Comparison of ENCODE assay signal across 11 cellular contexts in the genomic region with DNA sequence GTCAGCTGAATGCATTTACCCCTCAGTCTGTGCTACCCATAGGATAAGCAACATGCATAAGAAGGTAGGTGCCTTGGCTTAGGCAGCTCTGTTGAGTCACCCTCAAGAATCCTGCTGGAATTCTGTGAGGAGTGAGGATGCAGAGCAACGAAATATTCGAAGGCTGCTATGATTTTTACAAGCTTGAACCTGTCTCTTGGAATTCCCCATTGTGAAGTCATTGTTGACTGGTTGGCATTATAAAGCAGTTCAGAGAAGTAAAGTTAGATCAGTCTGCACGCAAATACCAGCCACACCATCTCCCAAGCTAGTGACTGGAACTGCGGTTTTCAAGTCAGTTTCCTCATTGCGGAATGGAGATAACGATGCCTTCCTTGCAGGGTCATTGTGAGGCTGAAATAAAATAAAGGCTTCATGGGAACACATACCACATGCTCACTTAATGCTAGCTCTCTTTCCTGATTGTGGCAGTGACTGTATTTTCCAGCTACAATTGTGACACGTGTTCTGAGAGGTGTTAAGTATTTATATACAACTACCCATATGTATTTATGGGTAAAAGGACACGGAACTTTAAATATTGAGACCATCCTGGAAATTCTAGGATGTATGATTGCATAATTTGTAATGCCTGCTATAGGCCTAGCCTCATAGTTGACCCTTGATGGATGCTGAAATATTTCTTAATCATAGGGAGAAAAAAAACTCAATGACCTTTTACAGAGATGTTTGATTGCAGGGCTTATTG.
DNase-seq lines count a peak whose midpoint lies in the region; ATAC-seq, FAIRE-seq and TF ChIP-seq lines count a peak whose summit lies in the region.
"Had no signal": no experiment of that assay in that cellular context is flagged by ENCODE, and none has a peak within 500 bp of the region (broad histone marks: within the 10 kb centered on the region; RNA-seq: fewer than 3 reads in every experiment).

No MANE protein-coding gene starts in this region.

- ATAC-seq in GM18907 (IDR thresholded peaks at IDR 0.05; ENCODE audit: unreplicated experiment) (peak; percentile 38), K562 (no peak; the same call in 2 of the 3 replicates)

- H3K4me3 ChIP-seq in K562 (no peak overlapping the region), rectal smooth muscle tissue (ENCODE audit: low read length) (no peak overlapping the region)
- H3K4me3 ChIP-seq: cardiac muscle cell, Peyer's patch had no signal

- no peaks in the 10 kb centered on the region; the same call in 2 of the 3 replicates for H3K79me2 ChIP-seq in K562 (ENCODE audit: control insufficient read depth, insufficient read depth, low read length)

- CTCF ChIA-PET in K562 (lab: Yijun Ruan, JAX; ENCODE audit: low intra/inter-chr PET ratio), result no interaction called here

- H3K36me3 ChIP-seq in K562 (ENCODE audit: control insufficient read depth, insufficient read depth, low read length) (no peaks in the 10 kb centered on the region), rectal smooth muscle tissue (ENCODE audit: control insufficient read depth, insufficient read depth, low read length) (no peaks in the 10 kb centered on the region)
- H3K36me3 ChIP-seq: cardiac muscle cell, Peyer's patch had no signal

- peak; percentile 48 for DNase-seq in LHCN-M2 (ENCODE audit: low read depth)
- peak in 2 of 4 experiments; percentile 5 to 36 for DNase-seq in K562 (ENCODE audit: extremely low read depth in 1 of 4, low spot score in 3 of 4)
- DNase-seq in NCI-H524 treated with DMSO at 0.1 percent for 48 hours (lab: John Stamatoyannopoulos, UW), result no peak
- no peak for DNase-seq in activated CD4-positive, alpha-beta T cell treated with anti-CD3 and anti-CD28 coated beads, Interleukin-2, amount 50 U/mL, for 1 hour
- no peak for DNase-seq in caudate nucleus (lab: John Stamatoyannopoulos, UW)
- no peak for DNase-seq in stimulated activated CD4-positive, alpha-beta T cell treated with anti-CD3 and anti-CD28 coated beads, Interleukin-4, amount 100 ng/mL, for 1 hour

- no peaks in the 10 kb centered on the region for H3K9me1 ChIP-seq in K562 (ENCODE audit: control insufficient read depth, insufficient read depth, low read length)

- H3K4me2 ChIP-seq in K562 (ENCODE audit: insufficient read depth, low read length), result no peak overlapping the region; the same call in 1 of the 2 replicates

- WGBS in K562 (ENCODE audit: insufficient coverage, low coverage, missing lambda C conversion rate), result 20% methylated on average over 7 of the region's 8 CpGs

- intact Hi-C loops in K562 (cut with micrococcal nuclease), result no loop called here

- H3K9me3 ChIP-seq in K562 (replicated peaks; ENCODE audit: control insufficient read depth, insufficient read depth, low read depth, low read length), result no peaks in the 10 kb centered on the region
- H3K9me3 ChIP-seq: Peyer's patch had no signal

- no peak for TF ChIP-seq CTCF in K562 (IDR thresholded peaks at IDR 0.05 in 2 of 3, conservative IDR thresholded peaks at IDR 0.05 in 1 of 3; ENCODE audit: insufficient read depth in 2 of 3, low read depth in 1 of 3, low read length in 3 of 3)

- no peaks in the 10 kb centered on the region for H3K27me3 ChIP-seq in K562 (ENCODE audit: control insufficient read depth in 2 of 2, insufficient read depth in 2 of 2, low read length in 2 of 2)
- no peaks in the 10 kb centered on the region for H3K27me3 ChIP-seq in rectal smooth muscle tissue (ENCODE audit: control insufficient read depth, insufficient read depth, low read length)
- H3K27me3 ChIP-seq: cardiac muscle cell, Peyer's patch had no signal

- H3K4me1 ChIP-seq in K562 (replicated peaks in 1 of 2; ENCODE audit: control insufficient read depth in 2 of 2, insufficient read depth in 2 of 2, low read length in 2 of 2), result peaks cover 0 to 11% of the 10 kb centered on the region in 2 experiments; a peak in 2 of 5 replicates
- H3K4me1 ChIP-seq in rectal smooth muscle tissue (ENCODE audit: control insufficient read depth, insufficient read depth, low read length), result peaks cover 32% of the 10 kb centered on the region

- no peak for TF ChIP-seq RAD21 in K562 (CRISPR knock-in tag; conservative IDR thresholded peaks at IDR 0.05 in 1 of 2, IDR thresholded peaks at IDR 0.05 in 1 of 2)

- H3K9ac ChIP-seq in K562 (ENCODE audit: insufficient read depth in 1 of 2, low read depth in 2 of 2, low read length in 2 of 2) (no peak overlapping the region; a peak in 1 of 4 replicates), rectal smooth muscle tissue (ENCODE audit: low read length) (no peak overlapping the region)
- H3K9ac ChIP-seq: parathyroid adenoma had no signal

- no peak for TF ChIP-seq EP300 in K562 (IDR thresholded peaks at IDR 0.05; ENCODE audit: low read length)

- no TSS peak for BruUV-seq in K562 (replicated peaks; lab: Mats Ljungman, UMichigan)

- peak; percentile 77 for FAIRE-seq in K562 (lab: Jason Lieb, UNC)

- no peak for TF ChIP-seq POLR2A in K562 (conservative IDR thresholded peaks at IDR 0.05)

- no peak overlapping the region for H3K27ac ChIP-seq in K562 (ENCODE audit: extremely low read depth, low read depth, low read length)
- H3K27ac ChIP-seq in rectal smooth muscle tissue (ENCODE audit: low read depth, low read length), result peak overlapping the region; percentile 25
- H3K27ac ChIP-seq in caudate nucleus (ENCODE audit: low read depth, low read length), result no peak overlapping the region
- H3K27ac ChIP-seq: cardiac muscle cell, parathyroid adenoma had no signal

- POLR2A ChIA-PET in K562 (lab: Yijun Ruan, JAX), result interaction anchor here (1.8 kb wide), 1 partner anchor 15 kb away, joined by 4 read pairs; no protein-coding TSS in a partner anchor

- H4K20me1 ChIP-seq in K562 (replicated peaks; ENCODE audit: control insufficient read depth, insufficient read depth, low read length), result no peaks in the 10 kb centered on the region; the same call in 1 of the 2 replicates

- no peak overlapping the region for H2AFZ ChIP-seq in K562 (ENCODE audit: low read depth, low read length)
- H2AFZ ChIP-seq: parathyroid adenoma had no signal

- in situ Hi-C loops in K562 (cut with MboI), result no loop called here

TF ChIP-seq in K562, 482 proteins besides CTCF, POLR2A, EP300 and RAD21 (continues in another document):
- TF ChIP-seq, protein P1, sequence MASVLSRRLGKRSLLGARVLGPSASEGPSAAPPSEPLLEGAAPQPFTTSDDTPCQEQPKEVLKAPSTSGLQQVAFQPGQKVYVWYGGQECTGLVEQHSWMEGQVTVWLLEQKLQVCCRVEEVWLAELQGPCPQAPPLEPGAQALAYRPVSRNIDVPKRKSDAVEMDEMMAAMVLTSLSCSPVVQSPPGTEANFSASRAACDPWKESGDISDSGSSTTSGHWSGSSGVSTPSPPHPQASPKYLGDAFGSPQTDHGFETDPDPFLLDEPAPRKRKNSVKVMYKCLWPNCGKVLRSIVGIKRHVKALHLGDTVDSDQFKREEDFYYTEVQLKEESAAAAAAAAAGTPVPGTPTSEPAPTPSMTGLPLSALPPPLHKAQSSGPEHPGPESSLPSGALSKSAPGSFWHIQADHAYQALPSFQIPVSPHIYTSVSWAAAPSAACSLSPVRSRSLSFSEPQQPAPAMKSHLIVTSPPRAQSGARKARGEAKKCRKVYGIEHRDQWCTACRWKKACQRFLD (CRISPR knock-in tag; IDR thresholded peaks at IDR 0.05), result peak; percentile 37; the same call in 1 of the 2 replicates
- no peak for TF ChIP-seq KDM4B (IDR thresholded peaks at IDR 0.05; ENCODE audit: borderline replicate concordance in 2 of 2, low read depth in 1 of 2)
- no peak for TF ChIP-seq ZNF41 (CRISPR knock-in tag; conservative IDR thresholded peaks at IDR 0.05)
- no peak for TF ChIP-seq RUNX1 (IDR thresholded peaks at IDR 0.05; ENCODE audit: low read depth)
- peak; percentile 19; the same call in 1 of the 2 replicates for TF ChIP-seq ESRRA (IDR thresholded peaks at IDR 0.05; ENCODE audit: borderline replicate concordance, low read depth)
- TF ChIP-seq, protein P2, sequence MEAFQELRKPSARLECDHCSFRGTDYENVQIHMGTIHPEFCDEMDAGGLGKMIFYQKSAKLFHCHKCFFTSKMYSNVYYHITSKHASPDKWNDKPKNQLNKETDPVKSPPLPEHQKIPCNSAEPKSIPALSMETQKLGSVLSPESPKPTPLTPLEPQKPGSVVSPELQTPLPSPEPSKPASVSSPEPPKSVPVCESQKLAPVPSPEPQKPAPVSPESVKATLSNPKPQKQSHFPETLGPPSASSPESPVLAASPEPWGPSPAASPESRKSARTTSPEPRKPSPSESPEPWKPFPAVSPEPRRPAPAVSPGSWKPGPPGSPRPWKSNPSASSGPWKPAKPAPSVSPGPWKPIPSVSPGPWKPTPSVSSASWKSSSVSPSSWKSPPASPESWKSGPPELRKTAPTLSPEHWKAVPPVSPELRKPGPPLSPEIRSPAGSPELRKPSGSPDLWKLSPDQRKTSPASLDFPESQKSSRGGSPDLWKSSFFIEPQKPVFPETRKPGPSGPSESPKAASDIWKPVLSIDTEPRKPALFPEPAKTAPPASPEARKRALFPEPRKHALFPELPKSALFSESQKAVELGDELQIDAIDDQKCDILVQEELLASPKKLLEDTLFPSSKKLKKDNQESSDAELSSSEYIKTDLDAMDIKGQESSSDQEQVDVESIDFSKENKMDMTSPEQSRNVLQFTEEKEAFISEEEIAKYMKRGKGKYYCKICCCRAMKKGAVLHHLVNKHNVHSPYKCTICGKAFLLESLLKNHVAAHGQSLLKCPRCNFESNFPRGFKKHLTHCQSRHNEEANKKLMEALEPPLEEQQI (IDR thresholded peaks at IDR 0.05), result no peak
- TF ChIP-seq POLR3G (IDR thresholded peaks at IDR 0.05; ENCODE audit: extremely low read depth, insufficient read length, insufficient replicate concordance), result no peak
- no peak for TF ChIP-seq CXXC5 (CRISPR knock-in tag; IDR thresholded peaks at IDR 0.05)
- TF ChIP-seq SMARCC2 (IDR thresholded peaks at IDR 0.05; ENCODE audit: low read depth), result no peak
- TF ChIP-seq TAF9B (IDR thresholded peaks at IDR 0.05; ENCODE audit: partially characterized antibody), result no peak
- TF ChIP-seq L3MBTL2 (IDR thresholded peaks at IDR 0.05), result peak; percentile 60; the same call in 1 of the 2 replicates
